ENCODE assay signal across 21 cellular contexts in genomic region chr14:61678966-61679365, GRCh38. TPM values are rescaled to one million over a fixed set of nuclear protein-coding genes. Genes with fewer than 3 reads are reported as not detected.
DNase-seq lines count a peak whose midpoint lies in the region; FAIRE-seq and TF ChIP-seq lines count a peak whose summit lies in the region.
"Had no signal": no experiment of that assay in that cellular context is flagged by ENCODE, and none has a peak within 500 bp of the region (broad histone marks: within the 10 kb centered on the region; RNA-seq: fewer than 3 reads in every experiment).

No MANE protein-coding gene starts in this region.

- FAIRE-seq in astrocyte (lab: Jason Lieb, UNC): no peak
- FAIRE-seq: keratinocyte, pancreas had no signal

- DNase-seq in BE2C (peak; percentile 43), astrocyte (ENCODE audit: low read depth) (peak; percentile 84), HEK293T (ENCODE audit: extremely low spot score) (no peak), H4 (ENCODE audit: low spot score) (no peak), GM19238 (ENCODE audit: insufficient read length, low spot score) (no peak), NCI-H1105 treated with DMSO at 0.1 percent for 48 hours (lab: John Stamatoyannopoulos, UW) (no peak)
- DNase-seq: activated effector memory CD4-positive, alpha-beta T cell treated with Interleukin-2 at 50 U/mL for 16 hours; amygdala; Calu3; Kasumi-1; NCI-H146; NCI-H526 treated with DMSO at 0.1 percent for 48 hours; pancreas; Peyer's patch; stimulated activated naive CD8-positive, alpha-beta T cell treated with anti-CD3 and anti-CD28 coated beads, Interleukin-15, Interleukin-2, amounts not matched to agents 100 U/mL and 50 U/mL, for 24 hours; T-cell; upper lobe of right lung had no signal

- H3K27ac ChIP-seq in HUES48 (ENCODE audit: low read depth, low read length): peak overlapping the region; percentile 52
- H3K27ac ChIP-seq in astrocyte (ENCODE audit: low read depth, low read length): no peak overlapping the region
- peak overlapping the region; percentile 55 for H3K27ac ChIP-seq in mesodermal cell (ENCODE audit: low read depth, low read length, severe bottlenecking)
- H3K27ac ChIP-seq: pancreas, Peyer's patch, upper lobe of right lung, VCaP had no signal

- no peaks in the 10 kb centered on the region for H3K79me2 ChIP-seq in astrocyte (ENCODE audit: insufficient read depth, low read length)

- no peak for TF ChIP-seq CTCF in BE2C (IDR thresholded peaks at IDR 0.05; ENCODE audit: low read depth, low read length)
- TF ChIP-seq CTCF in astrocyte (IDR thresholded peaks at IDR 0.05; ENCODE audit: insufficient read depth, low read depth, low read length): no peak

- H3K27me3 ChIP-seq in BE2C (no peaks in the 10 kb centered on the region), HUES48 (ENCODE audit: control insufficient read depth, insufficient read depth, low read length) (no peaks in the 10 kb centered on the region), astrocyte (ENCODE audit: insufficient read depth, low read length) (no peaks in the 10 kb centered on the region)
- H3K27me3 ChIP-seq: pancreas, Peyer's patch, upper lobe of right lung had no signal

- no peaks in the 10 kb centered on the region for H3K36me3 Mint-ChIP-seq in astrocyte (ENCODE audit: low read depth, unreplicated experiment)
- H3K36me3 Mint-ChIP-seq: T-cell had no signal

- H3K36me3 ChIP-seq in BE2C (no peaks in the 10 kb centered on the region), HUES48 (ENCODE audit: control insufficient read depth, insufficient read depth, low read length) (no peaks in the 10 kb centered on the region), astrocyte (ENCODE audit: insufficient read depth, low read length) (no peaks in the 10 kb centered on the region), mesodermal cell (ENCODE audit: control insufficient read depth, insufficient read depth, low read length) (no peaks in the 10 kb centered on the region)
- H3K36me3 ChIP-seq: pancreas, Peyer's patch, upper lobe of right lung had no signal

- H3K4me3 ChIP-seq in BE2C (ENCODE audit: low read depth, low read length): no peak overlapping the region
- no peak overlapping the region for H3K4me3 ChIP-seq in HUES48 (ENCODE audit: low read depth, low read length)
- H3K4me3 ChIP-seq in astrocyte (ENCODE audit: insufficient read depth, low read depth, low read length): no peak overlapping the region
- no peak overlapping the region for H3K4me3 ChIP-seq in mesodermal cell (ENCODE audit: extremely low read depth, insufficient read depth, low read length, poor library complexity, severe bottlenecking)
- H3K4me3 ChIP-seq: pancreas, Peyer's patch, upper lobe of right lung had no signal

- POLR2A ChIA-PET in HEK293T (lab: Yijun Ruan, JAX): interaction anchor here (2.1 to 3.4 kb wide), 2 partner anchors 16 to 83 kb away, joined by 5 to 16 read pairs; partner anchors contain the start of genes HIF1A and SNAPC1

- H3K4me1 Mint-ChIP-seq in astrocyte (ENCODE audit: low read depth, unreplicated experiment): peaks cover 16% of the 10 kb centered on the region

- H3K4me1 ChIP-seq in BE2C (peaks cover 24% of the 10 kb centered on the region), HUES48 (ENCODE audit: control insufficient read depth, insufficient read depth, low read length) (peaks cover 27% of the 10 kb centered on the region), astrocyte (ENCODE audit: insufficient read depth, low read length) (peaks cover 4% of the 10 kb centered on the region), mesodermal cell (ENCODE audit: control insufficient read depth, insufficient read depth, low read length, poor library complexity, severe bottlenecking) (no peaks in the 10 kb centered on the region)
- H3K4me1 ChIP-seq: pancreas, Peyer's patch, upper lobe of right lung had no signal

- no peaks in the 10 kb centered on the region for H3K27me3 Mint-ChIP-seq in astrocyte (ENCODE audit: low read depth, unreplicated experiment)

- no peaks in the 10 kb centered on the region for H3K9me3 ChIP-seq in BE2C
- no peaks in the 10 kb centered on the region for H3K9me3 ChIP-seq in HUES48 (ENCODE audit: control insufficient read depth, insufficient read depth, low read length)
- H3K9me3 ChIP-seq in astrocyte (ENCODE audit: insufficient read depth, low read depth, low read length): no peaks in the 10 kb centered on the region
- H3K9me3 ChIP-seq in mesodermal cell (ENCODE audit: control insufficient read depth, low read length): no peaks in the 10 kb centered on the region
- H3K9me3 ChIP-seq: pancreas, Peyer's patch, upper lobe of right lung had no signal

- H2AFZ ChIP-seq in astrocyte (ENCODE audit: low read depth, low read length): no peak overlapping the region

- no peak overlapping the region for H3K9ac ChIP-seq in HUES48 (ENCODE audit: low read depth, low read length)
- no peak overlapping the region for H3K9ac ChIP-seq in astrocyte (ENCODE audit: low read length)

- H3K27ac Mint-ChIP-seq in astrocyte (ENCODE audit: unreplicated experiment): no peak overlapping the region
- H3K27ac Mint-ChIP-seq: T-cell had no signal

- no peak overlapping the region for H3K4me3 Mint-ChIP-seq in astrocyte (ENCODE audit: unreplicated experiment)
- H3K4me3 Mint-ChIP-seq: T-cell had no signal

- H4K20me1 ChIP-seq in astrocyte (ENCODE audit: insufficient read depth, low read length): no peaks in the 10 kb centered on the region

- CTCF ChIA-PET in HEK293T (lab: Yijun Ruan, JAX): interaction anchor here (1.0 kb wide), 1 partner anchor 37 kb away, joined by 5 read pairs; no protein-coding TSS in a partner anchor

- no peak overlapping the region for H3K4me2 ChIP-seq in astrocyte (ENCODE audit: low read length)

- no peaks in the 10 kb centered on the region for H3K9me3 Mint-ChIP-seq in astrocyte (ENCODE audit: unreplicated experiment)
- H3K9me3 Mint-ChIP-seq: T-cell had no signal

- WGBS in mesodermal cell (ENCODE audit: insufficient coverage in 2 of 2), 2 experiments: 16 to 35% methylated on average over 2 of the region's 2 CpGs

TF ChIP-seq in HEK293T, 16 proteins besides CTCF, POLR2A, EP300 and RAD21:
- TF ChIP-seq SP1 (IDR thresholded peaks at IDR 0.05): no peak
- TF ChIP-seq HDGF (IDR thresholded peaks at IDR 0.05; ENCODE audit: borderline replicate concordance): no peak

RNA-seq across cellular contexts. Expression of gene HIF1A, which starts 16.3 kb away (rescaled TPM):
- 96.5 TPM for polyA plus RNA-seq in BE2C (2012; ENCODE audit: insufficient read depth, insufficient read length, low read depth)
- 435 and 475 TPM in 2 replicates for total RNA-seq in astrocyte
- 246 TPM for polyA plus RNA-seq in mesodermal cell (2013, experiment 1 of 2)
- polyA plus RNA-seq in mesodermal cell (2013, experiment 2 of 2): 253 TPM
- 168 and 242 TPM in 2 replicates for total RNA-seq in H4 (2014; rRNA removed; shearing (Covaris generic))

Comparison
In these comparisons a context has a peak if more than half of its experiments do, and no peak if none do; other contexts are left out.
1. DNase-seq: peak in BE2C (single experiment) and astrocyte (single experiment); none in HEK293T (single experiment), H4 (single experiment), GM19238 (single experiment) and NCI-H1105 treated with DMSO at 0.1 percent for 48 hours (single experiment).